Comparison of ENCODE assay signal across 23 cellular contexts in genomic region chr16:82758406-82758805, GRCh38.
"Had no signal": no experiment of that assay in that cellular context is flagged by ENCODE, and none has a peak within 500 bp of the region (broad histone marks: within the 10 kb centered on the region; RNA-seq: fewer than 3 reads in every experiment).

No MANE protein-coding gene starts in this region.

- H3K9me3 ChIP-seq: SK-N-SH had no signal

- H3K27ac Mint-ChIP-seq: T-cell had no signal

- H3K4me3 Mint-ChIP-seq: T-cell had no signal

- H3K36me3 Mint-ChIP-seq: T-cell had no signal

- DNase-seq: IMR-90, Kasumi-1, MM.1S, NCI-H1105, NCI-H1417, NCI-H1436 treated with DMSO at 0.1 percent for 48 hours, NCI-H1694, NCI-H187 treated with DMSO at 0.1 percent for 48 hours, NCI-H2029 treated with DMSO at 0.1 percent for 48 hours, NCI-H226, NCI-H446, NCI-H510A, NCI-H524 treated with DMSO at 0.1 percent for 48 hours, NCI-H774, Right ventricle myocardium superior, RPMI8226, SIG-M5, SK-N-SH, SW 1271, T-cell had no signal

- H3K27me3 Mint-ChIP-seq: T-cell had no signal

- H3K4me2 ChIP-seq: KMS-11, SK-N-SH had no signal

- H3K9ac ChIP-seq: KMS-11, SK-N-SH had no signal

- H3K9me2 ChIP-seq: SK-N-SH had no signal

- FAIRE-seq: HepG2, RCC 7860 had no signal

- ATAC-seq: HepG2, T-cell had no signal

- H3K9me3 Mint-ChIP-seq: T-cell had no signal

- H3K27ac ChIP-seq: KMS-11 had no signal
